Comparison of ENCODE assay signal across 9 cellular contexts in genomic region chr6:79868098-79868722, GRCh38.
DNase-seq lines count a peak whose midpoint lies in the region; ATAC-seq and TF ChIP-seq lines count a peak whose summit lies in the region.
"Had no signal": no experiment of that assay in that cellular context is flagged by ENCODE, and none has a peak within 500 bp of the region (broad histone marks: within the 10 kb centered on the region; RNA-seq: fewer than 3 reads in every experiment).

No MANE protein-coding gene starts in this region.

- in situ Hi-C loops in T47D (cut with HindIII; ENCODE audit: low pct_unique_long_range_greater_than_20kb, low sequenced_read_pairs), result no loop called here

- H3K4me3 ChIP-seq in CD4-positive, alpha-beta memory T cell (ENCODE audit: low read length in 2 of 2), result no peak overlapping the region
- H3K4me3 ChIP-seq in LNCaP clone FGC (ENCODE audit: low read depth, low read length), result peak overlapping the region; percentile 36
- no peak overlapping the region for H3K4me3 ChIP-seq in OCI-LY1 (ENCODE audit: low read depth, low read length, poor library complexity, severe bottlenecking)
- peak overlapping the region in 1 of 2 donors; percentile 8 for H3K4me3 ChIP-seq in testis

- no peaks in the 10 kb centered on the region for H3F3A ChIP-seq in OCI-LY1 (ENCODE audit: insufficient read depth, low read length)

- H3K4me1 Mint-ChIP-seq in CD4-positive, alpha-beta memory T cell, result peaks cover 7 to 20% (median 9%) of the 10 kb centered on the region in 4 donors

- 9 to 13% methylated on average over 12 of the region's 12 CpGs for WGBS in testis, 2 donors

- POLR2A ChIA-PET in CD4-positive, alpha-beta memory T cell (lab: Charles Lee; ENCODE audit: partially characterized antibody), result no interaction called here

- no peaks in the 10 kb centered on the region for H3K9me3 ChIP-seq in CD4-positive, alpha-beta memory T cell (ENCODE audit: control insufficient read depth in 1 of 2, low read length in 2 of 2)
- no peaks in the 10 kb centered on the region for H3K9me3 ChIP-seq in OCI-LY1 (ENCODE audit: low read length)
- no peaks in the 10 kb centered on the region for H3K9me3 ChIP-seq in testis

- H2AFZ ChIP-seq in OCI-LY1 (ENCODE audit: low read length), result no peak overlapping the region; the same call in 1 of the 2 replicates

- H3K27me3 ChIP-seq in CD4-positive, alpha-beta memory T cell (ENCODE audit: insufficient read depth, low read length), result no peaks in the 10 kb centered on the region
- no peaks in the 10 kb centered on the region for H3K27me3 ChIP-seq in OCI-LY1 (ENCODE audit: insufficient read depth, low read length)
- H3K27me3 ChIP-seq in testis, result no peaks in the 10 kb centered on the region

- no peaks in the 10 kb centered on the region for H3K36me3 ChIP-seq in CD4-positive, alpha-beta memory T cell (ENCODE audit: insufficient read depth, low read length)
- H3K36me3 ChIP-seq in OCI-LY1 (ENCODE audit: insufficient read depth, low read length) (no peaks in the 10 kb centered on the region), testis (ENCODE audit: low read depth, missing control alignments) (no peaks in the 10 kb centered on the region)

- no peaks in the 10 kb centered on the region for H3K9me3 Mint-ChIP-seq in CD4-positive, alpha-beta memory T cell
- H3K9me3 Mint-ChIP-seq: T-helper 1 cell treated with Interleukin-12 subunit alpha and Interleukin-12 subunit beta and Interleukin-4 antibody, amounts not matched to agents 30 μg/mL and 1 μg/mL, for 36 hours had no signal

- H3K9me2 ChIP-seq in OCI-LY1 (ENCODE audit: low read depth, low read length), result no peaks in the 10 kb centered on the region

- no peak overlapping the region for H3K4me3 Mint-ChIP-seq in CD4-positive, alpha-beta memory T cell
- H3K4me3 Mint-ChIP-seq: T-helper 1 cell treated with Interleukin-12 subunit alpha and Interleukin-12 subunit beta and Interleukin-4 antibody, amounts not matched to agents 30 μg/mL and 1 μg/mL, for 36 hours had no signal

- no peaks in the 10 kb centered on the region for H3K79me2 ChIP-seq in OCI-LY1 (ENCODE audit: insufficient read depth, low read length)

- H3K36me3 Mint-ChIP-seq in CD4-positive, alpha-beta memory T cell, result no peaks in the 10 kb centered on the region

- H4K20me1 ChIP-seq in OCI-LY1 (ENCODE audit: insufficient read depth, low read length), result no peaks in the 10 kb centered on the region

- H3K4me1 ChIP-seq in CD4-positive, alpha-beta memory T cell (ENCODE audit: insufficient read depth, low read length), result peaks cover 3% of the 10 kb centered on the region
- peaks cover 11% of the 10 kb centered on the region for H3K4me1 ChIP-seq in OCI-LY1 (ENCODE audit: insufficient read depth, low read length, severe bottlenecking)
- H3K4me1 ChIP-seq in testis, result peaks cover 6% of the 10 kb centered on the region

- H3K27ac ChIP-seq in CD4-positive, alpha-beta memory T cell (ENCODE audit: low read depth, low read length), result no peak overlapping the region
- H3K27ac ChIP-seq in OCI-LY1 (ENCODE audit: low read depth, low read length, poor library complexity, severe bottlenecking) (no peak overlapping the region), testis (no peak overlapping the region)

- no peak overlapping the region for H3K27ac Mint-ChIP-seq in CD4-positive, alpha-beta memory T cell
- H3K27ac Mint-ChIP-seq: T-helper 1 cell treated with Interleukin-12 subunit alpha and Interleukin-12 subunit beta and Interleukin-4 antibody, amounts not matched to agents 30 μg/mL and 1 μg/mL, for 36 hours had no signal

- peak in 4 of 5 donors; percentile 47 to 58 (median 50) for DNase-seq in CD4-positive, alpha-beta memory T cell
- peak; percentile 59 for DNase-seq in LNCaP clone FGC (ENCODE audit: low read depth)
- peak; percentile 27 to 73 for DNase-seq in T47D (ENCODE audit: low read depth in 1 of 2, low spot score in 1 of 2)
- peak; percentile 69 for DNase-seq in islet precursor cell
- DNase-seq in testis, result peak; percentile 63

- TF ChIP-seq CTCF in LNCaP clone FGC (IDR thresholded peaks at IDR 0.05; ENCODE audit: control insufficient read depth, extremely low read depth, insufficient read depth) (peak; percentile 60), OCI-LY1 (IDR thresholded peaks at IDR 0.05; ENCODE audit: low read length) (peak; percentile 77), testis (IDR thresholded peaks at IDR 0.05) (peak in 2 of 3 experiments; percentile 48 to 63)

- intact Hi-C loops in CD4-positive, alpha-beta memory T cell (cut with micrococcal nuclease), result loop anchor here (2.0 to 5.0 kb wide), 5 partner anchors 79 to 1884 kb away; partner anchors contain the start of genes BCKDHB, ELOVL4, TENT5A and TTK
- intact Hi-C loops in testis (cut with DNase I; ENCODE audit: low total_unique reads), result no loop called here

- no peak overlapping the region for H3K4me2 ChIP-seq in OCI-LY1 (ENCODE audit: low read length)

- CTCF ChIA-PET in CD4-positive, alpha-beta memory T cell (lab: Charles Lee; ENCODE audit: partially characterized antibody), result interaction anchor here (0.9 to 2.7 kb wide), 24 partner anchors 9 to 238 kb away, joined by 3 to 17 read pairs (median 4); partner anchors contain the start of genes BCKDHB and TTK

- TF ChIP-seq POLR2A in testis (IDR thresholded peaks at IDR 0.05), result no peak

- no peak overlapping the region for H3K9ac ChIP-seq in OCI-LY1 (ENCODE audit: low read length)

- ATAC-seq in GM18861 (IDR thresholded peaks at IDR 0.05; ENCODE audit: unreplicated experiment) (peak; percentile 37), HG02759 (IDR thresholded peaks at IDR 0.05; ENCODE audit: unreplicated experiment) (no peak)

- peaks cover 0 to 9% of the 10 kb centered on the region in 2 donors for H3K27me3 Mint-ChIP-seq in CD4-positive, alpha-beta memory T cell
